Comparison of ENCODE assay signal across 8 cellular contexts in genomic region chr4:80090101-80090500, GRCh38.
"Had no signal": no experiment of that assay in that cellular context is flagged by ENCODE, and none has a peak within 500 bp of the region (broad histone marks: within the 10 kb centered on the region; RNA-seq: fewer than 3 reads in every experiment).

No MANE protein-coding gene starts in this region.

- FAIRE-seq: H54, HepG2 had no signal

- H2AFZ ChIP-seq: GM23248 had no signal

- ATAC-seq: HepG2 had no signal

- DNase-seq: GM23248, GOT3, H9, HCEC 1CT, KG1 had no signal

- H3K4me3 ChIP-seq: GM23248 had no signal

- H3K27ac ChIP-seq: GM23248, HL-60 had no signal

- H3K9ac ChIP-seq: GM23248 had no signal
